In genomic region chr2:161138429-161138828, GRCh38 we compare ENCODE assay signal across 9 cellular contexts. TPM values are rescaled to one million over a fixed set of nuclear protein-coding genes. Genes with fewer than 3 reads are reported as not detected.
DNase-seq lines count a peak whose midpoint lies in the region; ATAC-seq and TF ChIP-seq lines count a peak whose summit lies in the region.
"Had no signal": no experiment of that assay in that cellular context is flagged by ENCODE, and none has a peak within 500 bp of the region (broad histone marks: within the 10 kb centered on the region; RNA-seq: fewer than 3 reads in every experiment).

No MANE protein-coding gene starts in this region.

- intact Hi-C loops in OCI-LY7 (cut with micrococcal nuclease; ENCODE audit: unreplicated experiment), result loop anchor here (2.0 kb wide), 1 partner anchor 22 kb away; the partner anchor contains the start of gene TANK

- peak overlapping the region; percentile 32 for H3K27ac ChIP-seq in OCI-LY7 (ENCODE audit: low read depth, low read length, poor library complexity, severe bottlenecking)
- peak overlapping the region; percentile 59 to 65 for H3K27ac ChIP-seq in esophagus (ENCODE audit: low read depth in 2 of 2, low read length in 1 of 2)
- H3K27ac ChIP-seq in thoracic aorta, result no peak overlapping the region

- H3K9me3 ChIP-seq in OCI-LY7 (ENCODE audit: low read length), result no peaks in the 10 kb centered on the region
- H3K9me3 ChIP-seq in esophagus (ENCODE audit: control insufficient read depth in 2 of 2, insufficient read depth in 1 of 2, low read depth in 1 of 2, low read length in 1 of 2), result no peaks in the 10 kb centered on the region
- no peaks in the 10 kb centered on the region for H3K9me3 ChIP-seq in thoracic aorta

- H3K27me3 ChIP-seq in esophagus (ENCODE audit: control insufficient read depth in 1 of 2, insufficient read depth in 2 of 2, low read length in 2 of 2), result no peaks in the 10 kb centered on the region
- H3K27me3 ChIP-seq in thoracic aorta (replicated peaks; ENCODE audit: insufficient read depth), result no peaks in the 10 kb centered on the region

- no peak for TF ChIP-seq CTCF in OCI-LY7 (conservative IDR thresholded peaks at IDR 0.05; ENCODE audit: low read length)
- TF ChIP-seq CTCF in thoracic aorta (IDR thresholded peaks at IDR 0.05), result no peak

- H3K4me1 ChIP-seq in OCI-LY7 (ENCODE audit: insufficient read depth, low read length, poor library complexity, severe bottlenecking) (peaks cover 30% of the 10 kb centered on the region), esophagus (ENCODE audit: control insufficient read depth in 2 of 2, insufficient read depth in 2 of 2, low read length in 1 of 2) (peaks cover 0 to 2% of the 10 kb centered on the region in 2 donors), thoracic aorta (ENCODE audit: control insufficient read depth in 1 of 2, low read depth in 2 of 2) (peaks cover 31 to 51% of the 10 kb centered on the region in 2 donors)

- ATAC-seq in thoracic aorta (ENCODE audit: insufficient number of reproducible peaks, low FRiP score, low read depth), result no peak

- no TSS peak for BruUV-seq in OCI-LY7 (replicated peaks; lab: Mats Ljungman, UMichigan)

- H3K4me3 ChIP-seq in OCI-LY7 (ENCODE audit: low read depth, low read length, poor library complexity, severe bottlenecking), result peak overlapping the region; percentile 67
- H3K4me3 ChIP-seq in esophagus (ENCODE audit: low read depth in 1 of 2, low read length in 2 of 2), result no peak overlapping the region
- H3K4me3 ChIP-seq in thoracic aorta, result peak overlapping the region; percentile 58

- H3K4me2 ChIP-seq in OCI-LY7 (ENCODE audit: low read length), result peak overlapping the region; percentile 58

- peak; percentile 30 for DNase-seq in activated naive CD4-positive, alpha-beta T cell treated with Interleukin-2 at 50 U/mL for 16 hours
- DNase-seq in activated naive CD4-positive, alpha-beta T cell (lab: John Stamatoyannopoulos, UW), result no peak
- DNase-seq in OCI-LY7 (ENCODE audit: low spot score) (peak; percentile 35), thoracic aorta (ENCODE audit: low spot score) (no peak), superior temporal gyrus (ENCODE audit: extremely low spot score) (no peak), NCI-H226 (no peak)
- no peak for DNase-seq in effector CD8-positive, alpha-beta T cell (lab: John Stamatoyannopoulos, UW)
- DNase-seq: activated CD8-positive, alpha-beta memory T cell treated with anti-CD3 and anti-CD28 coated beads, Interleukin-2, amount 50 U/mL, for 4 hours had no signal

- POLR2A ChIA-PET in OCI-LY7 (lab: Charles Lee), result interaction anchor here (0.6 to 4.6 kb wide), 11 partner anchors 9 to 141 kb away, joined by 3 to 82 read pairs (median 4); no protein-coding TSS in a partner anchor

- CTCF ChIA-PET in OCI-LY7 (lab: Charles Lee; ENCODE audit: unreplicated experiment), result interaction anchor here (0.8 to 0.9 kb wide), 2 partner anchors 31 to 112 kb away, joined by 3 read pairs; no protein-coding TSS in a partner anchor

- peaks cover 46% of the 10 kb centered on the region for H3K79me2 ChIP-seq in OCI-LY7 (ENCODE audit: insufficient read depth, low read depth, low read length)

- H3K9me2 ChIP-seq in OCI-LY7 (ENCODE audit: insufficient read depth, low read length), result no peaks in the 10 kb centered on the region

- H4K20me1 ChIP-seq in OCI-LY7 (ENCODE audit: insufficient read depth, low read length), result no peaks in the 10 kb centered on the region

- H3K36me3 ChIP-seq in OCI-LY7 (ENCODE audit: insufficient read depth, low read length), result no peaks in the 10 kb centered on the region
- H3K36me3 ChIP-seq in esophagus (ENCODE audit: control insufficient read depth in 2 of 2, insufficient read depth in 2 of 2, low read length in 1 of 2), result no peaks in the 10 kb centered on the region
- H3K36me3 ChIP-seq in thoracic aorta, result no peaks in the 10 kb centered on the region

- WGBS in esophagus, 2 donors, result 76 to 81% methylated on average over 2 of the region's 2 CpGs

- peak overlapping the region; percentile 14; the same call in 1 of the 2 replicates for H2AFZ ChIP-seq in OCI-LY7 (ENCODE audit: low read length)

RNA-seq across cellular contexts. Expression of gene TANK, which starts 21.8 kb away (rescaled TPM):
- total RNA-seq in OCI-LY7 (2014; rRNA removed; shearing (Covaris generic)), result 43.4 and 52.6 TPM in 2 replicates
- total RNA-seq in OCI-LY7 (2022) (64.9 and 78.0 TPM in 2 replicates), thoracic aorta (10 to 100 TPM; 59.2 to 86.8 TPM)
- 10 to 100 TPM; 24.1 to 25.0 TPM for polyA plus RNA-seq in esophagus

Comparison
In these comparisons a context has a peak if more than half of its experiments do, and no peak if none do; other contexts are left out.
1. DNase-seq: peak in activated naive CD4-positive, alpha-beta T cell treated with Interleukin-2 at 50 U/mL for 16 hours (single experiment) and OCI-LY7 (single experiment); none in activated naive CD4-positive, alpha-beta T cell (0 of 4), thoracic aorta (single experiment), superior temporal gyrus (single experiment), NCI-H226 (single experiment) and effector CD8-positive, alpha-beta T cell (single experiment).
2. H3K27ac ChIP-seq: peak in OCI-LY7 (single experiment) and esophagus (2 of 2); none in thoracic aorta (0 of 2).
3. H3K4me3 ChIP-seq: peak in OCI-LY7 (single experiment) and thoracic aorta (single experiment); none in esophagus (0 of 2).